9 cellular contexts compared by ENCODE assay signal in genomic region chr17:82358467-82359350, GRCh38. TPM values are rescaled to one million over a fixed set of nuclear protein-coding genes. Genes with fewer than 3 reads are reported as not detected.
A peak's percentile ranks its signal among the peaks of the same experiment; 100 is the strongest.
DNase-seq lines count a peak whose midpoint lies in the region; ATAC-seq and TF ChIP-seq lines count a peak whose summit lies in the region.
"Had no signal": no experiment of that assay in that cellular context is flagged by ENCODE, and none has a peak within 500 bp of the region (broad histone marks: within the 10 kb centered on the region; RNA-seq: fewer than 3 reads in every experiment).

TSS of gene TEX19 (plus strand) at chr17:82359247. CDS start at chr17:82362151, 2,904 bp downstream.

- no peak within 1 kb of the TSS for H2BK20ac ChIP-seq in IMR-90 (ENCODE audit: low read depth, low read length)

- no peaks in the 10 kb centered on the region for H3K36me3 ChIP-seq in IMR-90 (ENCODE audit: control insufficient read depth, insufficient read depth, low read length)
- H3K36me3 ChIP-seq: left lung had no signal

- H3K18ac ChIP-seq in IMR-90 (ENCODE audit: low read depth, low read length) = no peak within 1 kb of the TSS

- peak within 1 kb of the TSS in 1 of 6 donors; percentile 67 for H3K27ac Mint-ChIP-seq in naive B cell

- CTCF ChIA-PET in IMR-90 (lab: Yijun Ruan, JAX) = no interaction called here

- no peak within 1 kb of the TSS for H3K4me3 ChIP-seq in IMR-90 (ENCODE audit: insufficient read depth, low read depth, low read length)
- H3K4me3 ChIP-seq: left lung had no signal

- H3K9ac ChIP-seq in IMR-90 (ENCODE audit: low read depth, low read length) = no peak within 1 kb of the TSS

- H2AFZ ChIP-seq in IMR-90 (replicated peaks; ENCODE audit: low read length, poor library complexity) = peak within 1 kb of the TSS; percentile 29

- no peaks in the 10 kb centered on the region for H3K9me3 ChIP-seq in IMR-90 (ENCODE audit: control insufficient read depth, insufficient read depth, low read length)
- H3K9me3 ChIP-seq: left lung had no signal

- H3K4me1 Mint-ChIP-seq in naive B cell = peaks cover 4 to 7% (median 7%) of the 10 kb centered on the region in 3 donors

- H3K9me1 ChIP-seq in IMR-90 (ENCODE audit: insufficient read depth, low read length) = no peaks in the 10 kb centered on the region

- no peak for TF ChIP-seq RAD21 in IMR-90 (IDR thresholded peaks at IDR 0.05; ENCODE audit: low read length)

- H4K8ac ChIP-seq in IMR-90 (ENCODE audit: low read depth in 2 of 2, low read length in 2 of 2) = 0 out of 4 replicates have a peak within 1 kb of the TSS, but pooled peaks of 1 of the 2 experiments have one; percentile 21

- POLR2A ChIA-PET in IMR-90 (lab: Charles Lee; ENCODE audit: unreplicated experiment) = no interaction called here

- ATAC-seq in IMR-90 (ENCODE audit: low read depth) = no peak
- peak; percentile 37 to 46 for ATAC-seq in naive B cell (ENCODE audit: low read depth in 2 of 2)
- no peak for ATAC-seq in GM18498 (IDR thresholded peaks at IDR 0.05; ENCODE audit: unreplicated experiment)
- no peak for ATAC-seq in GM19328 (IDR thresholded peaks at IDR 0.05; ENCODE audit: unreplicated experiment)
- no peak for ATAC-seq in HG03175 (IDR thresholded peaks at IDR 0.05; ENCODE audit: unreplicated experiment)
- ATAC-seq: left lung had no signal

- no peaks in the 10 kb centered on the region for H4K20me1 ChIP-seq in IMR-90 (ENCODE audit: insufficient read depth, low read length)

- no peak within 1 kb of the TSS for H4K5ac ChIP-seq in IMR-90 (ENCODE audit: low read depth, low read length)

- H3K36me3 Mint-ChIP-seq in naive B cell = no peaks in the 10 kb centered on the region

- H4K91ac ChIP-seq in IMR-90 (ENCODE audit: insufficient read depth, low read depth, low read length) = no peak within 1 kb of the TSS

- H3K4me1 ChIP-seq in IMR-90 (ENCODE audit: control insufficient read depth, insufficient read depth, low read length) = peaks cover 5% of the 10 kb centered on the region; the same call in 1 of the 2 replicates
- H3K4me1 ChIP-seq: left lung had no signal

- H2AK5ac ChIP-seq in IMR-90 (ENCODE audit: low read depth, low read length) = no peak within 1 kb of the TSS

- H3K4me2 ChIP-seq in IMR-90 (ENCODE audit: low read depth, low read length) = no peak within 1 kb of the TSS

- DNase-seq in NCI-H2196 (lab: John Stamatoyannopoulos, UW; ENCODE audit: unreplicated experiment) (peak; percentile 60), NCI-H2196 treated with DMSO at 0.1 percent for 48 hours (lab: John Stamatoyannopoulos, UW; ENCODE audit: unreplicated experiment) (no peak), IMR-90 (no peak), RPMI8226 (peak; percentile 58), naive B cell (no peak)
- DNase-seq: left lung had no signal

- H3K14ac ChIP-seq in IMR-90 (replicated peaks; ENCODE audit: low read depth, low read length) = no peak within 1 kb of the TSS

- BruUV-seq in IMR-90 (replicated peaks; lab: Mats Ljungman, UMichigan) = no TSS peak

- in situ Hi-C loops in IMR-90 (cut with MboI; ENCODE audit: low sequenced_read_pairs) = loop anchor here (10.0 kb wide), 2 partner anchors 196 to 416 kb away; no protein-coding TSS in a partner anchor

- H3K23ac ChIP-seq in IMR-90 (ENCODE audit: low read depth, low read length) = no peak within 1 kb of the TSS

- H3K27me3 ChIP-seq in IMR-90 (ENCODE audit: control insufficient read depth, insufficient read depth, low read length) = peaks cover 29% of the 10 kb centered on the region; the same call in 1 of the 2 replicates

- no peak within 1 kb of the TSS for H3K27ac ChIP-seq in IMR-90 (ENCODE audit: insufficient read depth, low read length)
- H3K27ac ChIP-seq: left lung had no signal

- dilution Hi-C loops in IMR-90 (cut with HindIII; ENCODE audit: low sequenced_read_pairs, unreplicated experiment) = no loop called here

- 64% methylated on average over 16 of the region's 21 CpGs; no CpG with 5 or more reads in 1 of the 2 experiments for WGBS in IMR-90 (ENCODE audit: extremely low coverage in 2 of 2, insufficient read length in 1 of 2), 2 experiments

- no peak for TF ChIP-seq CTCF in IMR-90 (conservative IDR thresholded peaks at IDR 0.05; ENCODE audit: low read depth, low read length)

- H3K4ac ChIP-seq in IMR-90 (ENCODE audit: low read depth, low read length) = no peak within 1 kb of the TSS

- intact Hi-C loops in IMR-90 (cut with micrococcal nuclease) = no loop called here

- H3K79me1 ChIP-seq in IMR-90 (ENCODE audit: low read depth in 1 of 2, low read length in 2 of 2) = no peaks in the 10 kb centered on the region

- no peak within 1 kb of the TSS for H2BK15ac ChIP-seq in IMR-90 (ENCODE audit: low read depth, low read length)

- H2BK5ac ChIP-seq in IMR-90 (ENCODE audit: low read depth, low read length, poor library complexity, severe bottlenecking) = no peak within 1 kb of the TSS

- H3K4me3 Mint-ChIP-seq in naive B cell = peak within 1 kb of the TSS in 2 of 8 donors; percentile 10 to 77

- peaks cover 0 to 2% (median 0%) of the 10 kb centered on the region in 7 donors for H3K9me3 Mint-ChIP-seq in naive B cell

- H2AK9ac ChIP-seq in IMR-90 (replicated peaks; ENCODE audit: low read depth, low read length, poor library complexity) = no peak within 1 kb of the TSS

- H2BK120ac ChIP-seq in IMR-90 (ENCODE audit: low read depth, low read length) = no peak within 1 kb of the TSS

- TF ChIP-seq POLR2A in IMR-90 (IDR thresholded peaks at IDR 0.05; ENCODE audit: low read depth, low read length) = no peak

- H3K27me3 Mint-ChIP-seq in naive B cell = peaks cover 8 to 46% (median 26%) of the 10 kb centered on the region in 3 donors

- no peak within 1 kb of the TSS for H3K56ac ChIP-seq in IMR-90 (ENCODE audit: extremely low read depth, insufficient read depth, low read length)

TF ChIP-seq in IMR-90, 13 proteins besides CTCF, POLR2A, EP300 and RAD21:
- no peak for TF ChIP-seq FOS (IDR thresholded peaks at IDR 0.05; ENCODE audit: low read depth, low read length)
- TF ChIP-seq NFE2L2 (IDR thresholded peaks at IDR 0.05; ENCODE audit: low read depth, low read length) = peak; percentile 71
- no peak for TF ChIP-seq USF2 (IDR thresholded peaks at IDR 0.05; ENCODE audit: low read depth, low read length)
- no peak for TF ChIP-seq CHD1 (IDR thresholded peaks at IDR 0.05; ENCODE audit: low read depth, low read length)
- no peak for TF ChIP-seq MAZ (IDR thresholded peaks at IDR 0.05; ENCODE audit: borderline replicate concordance, low read depth, low read length)
- no peak for TF ChIP-seq CEBPB (IDR thresholded peaks at IDR 0.05; ENCODE audit: low read depth, low read length)

RNA-seq across cellular contexts. Expression of gene TEX19, which starts in this region (rescaled TPM):
- under 0.01 and 0.28 TPM in 2 replicates for total RNA-seq in IMR-90 (2012; rRNA removed)
- polyA plus RNA-seq in IMR-90 (2012; rRNA removed) (0.03 and 0.13 TPM in 2 replicates), naive B cell (ENCODE audit: low read depth in 6 of 6) (not detected)
- polyA plus RNA-seq in IMR-90 (2012; cell fraction: cytosol; rRNA removed) = 0.05 and 0.06 TPM in 2 replicates
- 0.08 TPM in 1 of 2 replicates, not detected in the other for polyA plus RNA-seq in IMR-90 (2012; cell fraction: nucleus; rRNA removed; ENCODE audit: low replicate concordance)
- total RNA-seq: left lung had no signal

Comparison
In these comparisons a context has a peak if more than half of its experiments do, and no peak if none do; other contexts are left out.
1. DNase-seq: peak in NCI-H2196 (single experiment) and RPMI8226 (single experiment); none in NCI-H2196 treated with DMSO at 0.1 percent for 48 hours (single experiment), IMR-90 (single experiment) and naive B cell (single experiment).
2. Peak in ATAC-seq in naive B cell; RNA of the gene not detected or under 1 TPM.